8 cellular contexts compared by ENCODE assay signal in genomic region chr19:5953034-5953589, GRCh38. TPM values are rescaled to one million over a fixed set of nuclear protein-coding genes. Genes with fewer than 3 reads are reported as not detected.
DNase-seq lines count a peak whose midpoint lies in the region; ATAC-seq, FAIRE-seq and TF ChIP-seq lines count a peak whose summit lies in the region.

No MANE protein-coding gene starts in this region.

- H3K9me3 Mint-ChIP-seq in astrocyte (ENCODE audit: unreplicated experiment) (no peaks in the 10 kb centered on the region), mesothelial cell of epicardium (no peaks in the 10 kb centered on the region)

- CTCF ChIA-PET in AG04450 (lab: Charles Lee) (interaction anchor here (0.6 to 12.8 kb wide), 3 partner anchors 14 to 180 kb away, joined by 3 to 72 read pairs (median 12); partner anchors contain the start of gene NRTN), HEK293 (lab: Yijun Ruan, JAX) (interaction anchor here (0.5 to 7.3 kb wide), 3 partner anchors 14 to 46 kb away, joined by 3 to 60 read pairs (median 3); no protein-coding TSS in a partner anchor)

- H3K36me3 ChIP-seq in HEK293 (ENCODE audit: control insufficient read depth in 2 of 2, insufficient read depth in 1 of 2, low read length in 2 of 2), result peaks cover 0 to 21% of the 10 kb centered on the region in 2 experiments; a peak in 1 of 3 replicates
- peaks cover 6% of the 10 kb centered on the region for H3K36me3 ChIP-seq in astrocyte (ENCODE audit: insufficient read depth, low read length)

- H2AFZ ChIP-seq in astrocyte (ENCODE audit: low read depth, low read length), result no peak overlapping the region

- H3K4me1 Mint-ChIP-seq in astrocyte (ENCODE audit: low read depth, unreplicated experiment), result peaks cover 47% of the 10 kb centered on the region
- peaks cover 81% of the 10 kb centered on the region for H3K4me1 Mint-ChIP-seq in mesothelial cell of epicardium

- peak overlapping the region; percentile 34 for H3K4me3 Mint-ChIP-seq in astrocyte (ENCODE audit: unreplicated experiment)
- no peak overlapping the region for H3K4me3 Mint-ChIP-seq in mesothelial cell of epicardium

- POLR2A ChIA-PET in AG04450 (lab: Yijun Ruan, JAX) (interaction anchor here (1.0 to 3.5 kb wide), 2 partner anchors 18 to 49 kb away, joined by 3 to 10 read pairs; no protein-coding TSS in a partner anchor), HEK293 (lab: Yijun Ruan, JAX) (interaction anchor here (0.6 kb wide), 1 partner anchor 191 kb away, joined by 4 read pairs; no protein-coding TSS in a partner anchor)

- H3K9me3 ChIP-seq in AG04450 (ENCODE audit: control insufficient read depth, insufficient read depth, low read length), result no peaks in the 10 kb centered on the region
- H3K9me3 ChIP-seq in HEK293 (ENCODE audit: control insufficient read depth, insufficient read depth, low read depth, low read length), result no peaks in the 10 kb centered on the region
- no peaks in the 10 kb centered on the region for H3K9me3 ChIP-seq in astrocyte (ENCODE audit: insufficient read depth, low read depth, low read length)

- peak overlapping the region; percentile 37 for H3K9ac ChIP-seq in astrocyte (ENCODE audit: low read length)

- peaks cover 45% of the 10 kb centered on the region for H3K4me1 ChIP-seq in HEK293 (ENCODE audit: control insufficient read depth, insufficient read depth, low read length)
- H3K4me1 ChIP-seq in astrocyte (ENCODE audit: insufficient read depth, low read length), result peaks cover 23% of the 10 kb centered on the region

- peak overlapping the region; percentile 70 for H3K4me2 ChIP-seq in astrocyte (ENCODE audit: low read length)

- H3K27me3 Mint-ChIP-seq in astrocyte (ENCODE audit: low read depth, unreplicated experiment) (no peaks in the 10 kb centered on the region), mesothelial cell of epicardium (ENCODE audit: low read depth) (no peaks in the 10 kb centered on the region)

- no peak for TF ChIP-seq CTCF in AG04450 (IDR thresholded peaks at IDR 0.05; ENCODE audit: low read depth, low read length)
- no peak for TF ChIP-seq CTCF in HEK293 (tag by site-specific recombination; IDR thresholded peaks at IDR 0.05)
- no peak for TF ChIP-seq CTCF in astrocyte (IDR thresholded peaks at IDR 0.05; ENCODE audit: insufficient read depth, low read depth, low read length)
- TF ChIP-seq CTCF in mesothelial cell of epicardium (IDR thresholded peaks at IDR 0.05; ENCODE audit: unreplicated experiment), result no peak

- H3K27me3 ChIP-seq in AG04450 (ENCODE audit: control insufficient read depth, insufficient read depth, low read length), result no peaks in the 10 kb centered on the region
- no peaks in the 10 kb centered on the region for H3K27me3 ChIP-seq in astrocyte (ENCODE audit: insufficient read depth, low read length)

- H3K4me3 ChIP-seq in AG04450 (ENCODE audit: low read depth, low read length) (no peak overlapping the region), HEK293 (ENCODE audit: low read depth, low read length) (no peak overlapping the region), astrocyte (ENCODE audit: insufficient read depth, low read depth, low read length) (no peak overlapping the region)

- DNase-seq in AG04450 (ENCODE audit: low read depth, low spot score), result no peak
- peak; percentile 34 for DNase-seq in astrocyte (ENCODE audit: low read depth)
- DNase-seq in mesothelial cell of epicardium (ENCODE audit: low spot score in 2 of 2, unreplicated experiment in 2 of 2), result no peak
- no peak for DNase-seq in left colon
- DNase-seq in NCI-H2196 treated with DMSO at 0.1 percent for 48 hours (lab: John Stamatoyannopoulos, UW; ENCODE audit: unreplicated experiment), result no peak
- DNase-seq in NCI-H446 treated with DMSO at 0.1 percent for 48 hours (lab: John Stamatoyannopoulos, UW), result no peak

- intact Hi-C loops in left colon (cut with DNase I, micrococcal nuclease), result no loop called here

- H3K27ac Mint-ChIP-seq in astrocyte (ENCODE audit: unreplicated experiment) (peak overlapping the region; percentile 79), mesothelial cell of epicardium (peak overlapping the region; percentile 52)

- H4K20me1 ChIP-seq in astrocyte (ENCODE audit: insufficient read depth, low read length), result peaks cover 97% of the 10 kb centered on the region

- peak; percentile 52 for FAIRE-seq in astrocyte (lab: Jason Lieb, UNC)

- H3K36me3 Mint-ChIP-seq in astrocyte (ENCODE audit: low read depth, unreplicated experiment) (peaks cover 18% of the 10 kb centered on the region), mesothelial cell of epicardium (peaks cover 3% of the 10 kb centered on the region)

- no peak for ATAC-seq in left colon
- ATAC-seq in GM19324 (IDR thresholded peaks at IDR 0.05; ENCODE audit: low FRiP score, unreplicated experiment), result no peak

- H3K79me2 ChIP-seq in astrocyte (ENCODE audit: insufficient read depth, low read length), result peaks cover 94% of the 10 kb centered on the region

- H3K27ac ChIP-seq in AG04450 (ENCODE audit: low read depth, low read length) (peak overlapping the region; percentile 89), HEK293 (ENCODE audit: extremely low read depth, low read depth, low read length) (no peak overlapping the region), astrocyte (ENCODE audit: low read depth, low read length) (peak overlapping the region; percentile 58)

TF ChIP-seq in HEK293, 187 proteins besides CTCF, POLR2A, EP300 and RAD21:
- 0 out of 2 replicates have a peak, but pooled peaks have one; percentile 15 for TF ChIP-seq ATF2 (tag by site-specific recombination; IDR thresholded peaks at IDR 0.05; ENCODE audit: low read depth)
- no peak for TF ChIP-seq ZIC2 (tag by site-specific recombination; IDR thresholded peaks at IDR 0.05)

RNA-seq across cellular contexts. Expression of gene RANBP3, which starts 24.8 kb away (rescaled TPM):
- polyA plus RNA-seq in AG04450 (2011; rRNA removed), result 62.6 and 81.9 TPM in 2 replicates
- polyA minus RNA-seq in AG04450 (2011; rRNA and poly(A)+ RNA removed), result 45.8 and 76.4 TPM in 2 replicates
- 61.3 and 70.5 TPM in 2 replicates for total RNA-seq in astrocyte
- total RNA-seq in mesothelial cell of epicardium, result 83.3 to 89.8 TPM (median 87.2 TPM) in 3 replicates
- 10 to 100 TPM; 44.2 to 50.3 TPM for total RNA-seq in left colon

RNA-seq across cellular contexts. Expression of gene CAPS, which starts 39.1 kb away (rescaled TPM):
- polyA plus RNA-seq in AG04450 (2011; rRNA removed), result 2.7 and 2.8 TPM in 2 replicates
- 0.83 and 1.2 TPM in 2 replicates for polyA minus RNA-seq in AG04450 (2011; rRNA and poly(A)+ RNA removed)
- total RNA-seq in astrocyte (6.2 and 7.2 TPM in 2 replicates), mesothelial cell of epicardium (16.2 to 17.2 TPM (median 16.7 TPM) in 3 replicates), left colon (10 to 100 TPM; 14.3 to 18.6 TPM)

RNA-seq across cellular contexts. Expression of gene VMAC, which starts 48.4 kb away (rescaled TPM):
- polyA plus RNA-seq in AG04450 (2011; rRNA removed), result 2.5 and 2.6 TPM in 2 replicates
- 2.1 TPM in 2 replicates for polyA minus RNA-seq in AG04450 (2011; rRNA and poly(A)+ RNA removed)
- 3.9 and 4.2 TPM in 2 replicates for total RNA-seq in astrocyte
- total RNA-seq in mesothelial cell of epicardium, result 11.0 to 12.3 TPM (median 11.0 TPM) in 3 replicates
- 1 to 10 TPM; 6.0 to 6.3 TPM for total RNA-seq in left colon

RNA-seq across cellular contexts. Expression of gene NDUFA11, which starts 49.5 kb away (rescaled TPM):
- 168 and 272 TPM in 2 replicates for polyA plus RNA-seq in AG04450 (2011; rRNA removed)
- 14.4 and 26.5 TPM in 2 replicates for polyA minus RNA-seq in AG04450 (2011; rRNA and poly(A)+ RNA removed)
- 286 and 305 TPM in 2 replicates for total RNA-seq in astrocyte
- total RNA-seq in mesothelial cell of epicardium, result 229 to 235 TPM (median 233 TPM) in 3 replicates
- 100 to 1,000 TPM; 175 to 187 TPM for total RNA-seq in left colon
